ENCODE assay signal across 13 cellular contexts in genomic region chr17:4901108-4901647, GRCh38. TPM values are rescaled to one million over a fixed set of nuclear protein-coding genes. Genes with fewer than 3 reads are reported as not detected.
A peak's percentile ranks its signal among the peaks of the same experiment; 100 is the strongest.
DNase-seq lines count a peak whose midpoint lies in the region; FAIRE-seq and TF ChIP-seq lines count a peak whose summit lies in the region.
"Had no signal": no experiment of that assay in that cellular context is flagged by ENCODE, and none has a peak within 500 bp of the region (broad histone marks: within the 10 kb centered on the region; RNA-seq: fewer than 3 reads in every experiment).

No MANE protein-coding gene starts in this region.

- POLR2A ChIA-PET in RWPE1 (lab: Yijun Ruan, JAX; ENCODE audit: low non-redundant PET) = interaction anchor here (0.5 kb wide), 1 partner anchor 160 kb away, joined by 6 read pairs; no protein-coding TSS in a partner anchor

- H2AFZ ChIP-seq in mesenchymal stem cell (ENCODE audit: low read depth, low read length) = no peak overlapping the region

- no peak overlapping the region for H2BK120ac ChIP-seq in mesenchymal stem cell (ENCODE audit: low read depth, low read length)

- H3K4ac ChIP-seq in mesenchymal stem cell (ENCODE audit: low read depth in 1 of 2, low read length in 2 of 2) = no peak overlapping the region

- H3K27me3 ChIP-seq in effector memory CD4-positive, alpha-beta T cell (replicated peaks; ENCODE audit: control insufficient read depth, insufficient read depth, low read length, poor library complexity, severe bottlenecking) = no peaks in the 10 kb centered on the region
- peaks cover 0 to 24% (median 12%) of the 10 kb centered on the region in 3 donors for H3K27me3 ChIP-seq in skeletal muscle tissue (ENCODE audit: control insufficient read depth in 3 of 3, insufficient read depth in 3 of 3, low read length in 3 of 3)
- peaks cover 3 to 42% of the 10 kb centered on the region in 2 experiments for H3K27me3 ChIP-seq in mesenchymal stem cell (ENCODE audit: control insufficient read depth in 1 of 2, insufficient read depth in 1 of 2, low read length in 2 of 2)
- H3K27me3 ChIP-seq: MG63 had no signal

- no peak overlapping the region for H3K18ac ChIP-seq in mesenchymal stem cell (ENCODE audit: low read depth in 1 of 2, low read length in 2 of 2)

- H2AK5ac ChIP-seq in mesenchymal stem cell (ENCODE audit: low read length, severe bottlenecking) = no peak overlapping the region

- no peak for TF ChIP-seq POLR2A in H54 (IDR thresholded peaks at IDR 0.05; ENCODE audit: low read depth, low read length)

- H3K4me2 ChIP-seq in mesenchymal stem cell (ENCODE audit: low read length, poor library complexity, severe bottlenecking) = no peak overlapping the region

- H3K14ac ChIP-seq in mesenchymal stem cell (ENCODE audit: low read length in 2 of 2) = no peak overlapping the region

- no peak overlapping the region for H2BK5ac ChIP-seq in mesenchymal stem cell (ENCODE audit: low read depth, low read length, poor library complexity, severe bottlenecking)

- CTCF ChIA-PET in RWPE1 (lab: Yijun Ruan, JAX) = interaction anchor here (0.7 to 1.7 kb wide), 2 partner anchors 12 to 22 kb away, joined by 3 to 5 read pairs; no protein-coding TSS in a partner anchor

- FAIRE-seq in H54 (lab: Jason Lieb, UNC) = no peak

- H3K4me1 ChIP-seq in ES-I3 (ENCODE audit: insufficient read depth, low read length) (peaks cover 10% of the 10 kb centered on the region; the same call in 1 of the 2 replicates), skeletal muscle tissue (ENCODE audit: control insufficient read depth in 3 of 3, insufficient read depth in 3 of 3, low read length in 3 of 3) (peaks cover 21 to 29% (median 23%) of the 10 kb centered on the region in 3 donors), mesenchymal stem cell (ENCODE audit: control insufficient read depth, insufficient read depth, low read depth, low read length) (no peaks in the 10 kb centered on the region)
- H3K4me1 ChIP-seq in effector memory CD4-positive, alpha-beta T cell (ENCODE audit: control insufficient read depth, insufficient read depth, low read length, poor library complexity, severe bottlenecking) = peaks cover 29% of the 10 kb centered on the region

- no peak for TF ChIP-seq CTCF in RWPE1 (conservative IDR thresholded peaks at IDR 0.05; ENCODE audit: low read depth)

- no peak overlapping the region for H4K91ac ChIP-seq in mesenchymal stem cell (ENCODE audit: low read length)

- no peak for DNase-seq in RWPE1 (ENCODE audit: low spot score)
- DNase-seq in effector memory CD4-positive, alpha-beta T cell = no peak
- no peak for DNase-seq in mesenchymal stem cell
- no peak for DNase-seq in mucosa of gallbladder (ENCODE audit: low spot score)
- no peak for DNase-seq in H54 (ENCODE audit: insufficient read length, low spot score)
- no peak for DNase-seq in SHP77 (lab: John Stamatoyannopoulos, UW)
- DNase-seq: DMS79, HCEC 1CT, MG63, SW 1271 had no signal

- H3K36me3 ChIP-seq in ES-I3 (ENCODE audit: insufficient read depth, low read length) (no peaks in the 10 kb centered on the region), skeletal muscle tissue (ENCODE audit: control insufficient read depth in 3 of 3, insufficient read depth in 3 of 3, low read length in 3 of 3) (peaks cover 6 to 11% (median 7%) of the 10 kb centered on the region in 3 donors), mesenchymal stem cell (ENCODE audit: control insufficient read depth in 1 of 2, insufficient read depth in 2 of 2, low read depth in 1 of 2, low read length in 2 of 2) (peaks cover 14 to 61% of the 10 kb centered on the region in 2 experiments)
- H3K36me3 ChIP-seq in effector memory CD4-positive, alpha-beta T cell (ENCODE audit: control insufficient read depth, insufficient read depth, low read length) = peaks cover 5% of the 10 kb centered on the region
- H3K36me3 ChIP-seq: MG63 had no signal

- H3K27ac ChIP-seq in RWPE1 = peak overlapping the region; percentile 67; the same call in 1 of the 2 replicates
- no peak overlapping the region for H3K27ac ChIP-seq in effector memory CD4-positive, alpha-beta T cell (ENCODE audit: insufficient read depth, low read length, poor library complexity, severe bottlenecking)
- H3K27ac ChIP-seq in skeletal muscle tissue (ENCODE audit: low read depth, low read length) = peak overlapping the region; percentile 44
- H3K27ac ChIP-seq in mesenchymal stem cell (ENCODE audit: low read length, poor library complexity, severe bottlenecking) = no peak overlapping the region

- no peaks in the 10 kb centered on the region for H3K9me3 ChIP-seq in ES-I3 (ENCODE audit: control insufficient read depth, insufficient read depth, low read length)
- H3K9me3 ChIP-seq in effector memory CD4-positive, alpha-beta T cell (ENCODE audit: control insufficient read depth, low read length) = no peaks in the 10 kb centered on the region
- H3K9me3 ChIP-seq in skeletal muscle tissue (ENCODE audit: control insufficient read depth in 3 of 3, low read length in 3 of 3) = no peaks in the 10 kb centered on the region
- H3K9me3 ChIP-seq in mesenchymal stem cell (ENCODE audit: control insufficient read depth, low read length) = no peaks in the 10 kb centered on the region
- H3K9me3 ChIP-seq: MG63 had no signal

- WGBS in mesenchymal stem cell = 91% methylated on average over 37 of the region's 37 CpGs

- H2BK15ac ChIP-seq in mesenchymal stem cell (ENCODE audit: low read depth, poor library complexity, severe bottlenecking) = no peak overlapping the region

- peak overlapping the region; percentile 66; the same call in 1 of the 2 replicates for H3K9ac ChIP-seq in ES-I3 (ENCODE audit: low read depth, low read length)
- H3K9ac ChIP-seq in skeletal muscle tissue (ENCODE audit: low read depth in 1 of 3, low read length in 3 of 3) = peak overlapping the region in 1 of 3 donors; percentile 65
- H3K9ac ChIP-seq in mesenchymal stem cell (ENCODE audit: low read length) = no peak overlapping the region

- H3K79me1 ChIP-seq in mesenchymal stem cell (replicated peaks; ENCODE audit: low read length, poor library complexity, severe bottlenecking) = no peaks in the 10 kb centered on the region

- H2BK12ac ChIP-seq in mesenchymal stem cell (ENCODE audit: low read length in 2 of 2) = no peak overlapping the region

- H4K8ac ChIP-seq in mesenchymal stem cell (ENCODE audit: low read length) = no peak overlapping the region

- H3K4me3 ChIP-seq in effector memory CD4-positive, alpha-beta T cell (ENCODE audit: insufficient read depth, low read depth, low read length, poor library complexity, severe bottlenecking) = peak overlapping the region; percentile 51
- H3K4me3 ChIP-seq in skeletal muscle tissue (ENCODE audit: low read length in 3 of 3) (peak overlapping the region in 2 of 3 donors; percentile 22 to 62), mesenchymal stem cell (ENCODE audit: insufficient read depth in 1 of 2, low read depth in 1 of 2, low read length in 2 of 2) (no peak overlapping the region)
- H3K4me3 ChIP-seq: MG63 had no signal

- H3K23ac ChIP-seq in mesenchymal stem cell (ENCODE audit: low read length in 2 of 2) = no peak overlapping the region

RNA-seq across cellular contexts. Expression of gene CHRNE, which starts 1.7 kb away (rescaled TPM):
- 1.0 TPM for total RNA-seq in skeletal muscle tissue
- polyA plus RNA-seq in mesenchymal stem cell (2013, experiment 1 of 2) = 0.14 TPM
- polyA plus RNA-seq in mesenchymal stem cell (2013, experiment 2 of 2) = 0.22 TPM
- 9.4 TPM for total RNA-seq in mucosa of gallbladder

RNA-seq across cellular contexts. Expression of gene C17orf107, which starts 1.8 kb away (rescaled TPM):
- total RNA-seq in skeletal muscle tissue (2.6 TPM), mucosa of gallbladder (8.8 TPM)
- polyA plus RNA-seq in mesenchymal stem cell (2013, experiment 1 of 2) = 0.17 TPM
- 0.23 TPM for polyA plus RNA-seq in mesenchymal stem cell (2013, experiment 2 of 2)

RNA-seq across cellular contexts. Expression of gene GP1BA, which starts 30.9 kb away (rescaled TPM):
- total RNA-seq in skeletal muscle tissue = under 0.01 TPM
- polyA plus RNA-seq in mesenchymal stem cell (2013, experiment 1 of 2) = 0.03 TPM
- not detected for polyA plus RNA-seq in mesenchymal stem cell (2013, experiment 2 of 2)
- not detected for total RNA-seq in mucosa of gallbladder
- polyA plus RNA-seq: neural cell had no signal

RNA-seq across cellular contexts. Expression of gene SLC25A11, which starts 38.7 kb away (rescaled TPM):
- total RNA-seq in skeletal muscle tissue (59.5 TPM), mucosa of gallbladder (68.9 TPM)
- polyA plus RNA-seq in mesenchymal stem cell (2013, experiment 1 of 2) = 37.5 TPM
- 36.9 TPM for polyA plus RNA-seq in mesenchymal stem cell (2013, experiment 2 of 2)

RNA-seq across cellular contexts. Expression of gene RNF167, which starts 38.9 kb away (rescaled TPM):
- total RNA-seq in skeletal muscle tissue (12.0 TPM), mucosa of gallbladder (140 TPM)
- 84.3 TPM for polyA plus RNA-seq in mesenchymal stem cell (2013, experiment 1 of 2)
- 84.9 TPM for polyA plus RNA-seq in mesenchymal stem cell (2013, experiment 2 of 2)

Comparison
In these comparisons a context has a peak if more than half of its experiments do, and no peak if none do; other contexts are left out.
1. H3K27ac ChIP-seq: peak in RWPE1 (single experiment) and skeletal muscle tissue (single experiment); none in effector memory CD4-positive, alpha-beta T cell (single experiment) and mesenchymal stem cell (single experiment).
2. H3K4me3 ChIP-seq: peak in effector memory CD4-positive, alpha-beta T cell (single experiment) and skeletal muscle tissue (2 of 3); none in mesenchymal stem cell (0 of 2).